In genomic region chr11:132100583-132100982, GRCh38 we compare ENCODE assay signal across 8 cellular contexts.
"Had no signal": no experiment of that assay in that cellular context is flagged by ENCODE, and none has a peak within 500 bp of the region (broad histone marks: within the 10 kb centered on the region; RNA-seq: fewer than 3 reads in every experiment).

No MANE protein-coding gene starts in this region.

- FAIRE-seq: G401.6, GM12878, GM12891, GM12892, GM18507, GM19239 had no signal

- ATAC-seq: GM12878 had no signal

- H3K4me3 ChIP-seq: GM12878 had no signal

- DNase-seq: GDM1, GF-D8 had no signal
